9 cellular contexts compared by ENCODE assay signal in genomic region chr9:69600314-69601047, GRCh38.
"Had no signal": no experiment of that assay in that cellular context is flagged by ENCODE, and none has a peak within 500 bp of the region (broad histone marks: within the 10 kb centered on the region; RNA-seq: fewer than 3 reads in every experiment).

No MANE protein-coding gene starts in this region.

- H3K27ac Mint-ChIP-seq: H9, HFFc6, IgD-negative memory B cell had no signal

- DNase-seq: GM23248, H9, HFFc6, KG1 had no signal

- H2AFZ ChIP-seq: GM23248 had no signal

- H3K9me3 Mint-ChIP-seq: H9, HFFc6 had no signal

- H3K4me3 Mint-ChIP-seq: H9, HFFc6, IgD-negative memory B cell had no signal

- H3K4me3 ChIP-seq: GM23248, K562 had no signal

- H3K9ac ChIP-seq: GM23248 had no signal

- H3K4me1 Mint-ChIP-seq: H9, IgD-negative memory B cell had no signal

- ATAC-seq: HCT116, HepG2, K562 had no signal

- H3K27ac ChIP-seq: GM23248, HL-60 had no signal
